ENCODE assay signal across 22 cellular contexts in genomic region chr6:106169517-106169916, GRCh38.
"Had no signal": no experiment of that assay in that cellular context is flagged by ENCODE, and none has a peak within 500 bp of the region (broad histone marks: within the 10 kb centered on the region; RNA-seq: fewer than 3 reads in every experiment).

No MANE protein-coding gene starts in this region.

- H3K4me2 ChIP-seq: neural progenitor cell had no signal

- H3K27me3 Mint-ChIP-seq: memory B cell had no signal

- H3K4me3 Mint-ChIP-seq: memory B cell, nephron, neural progenitor cell had no signal

- H3K27ac ChIP-seq: neural progenitor cell, parathyroid adenoma, right lobe of liver, thoracic aorta, tibial nerve, upper lobe of left lung had no signal

- H3K9me3 ChIP-seq: right lobe of liver, thoracic aorta, tibial nerve, upper lobe of left lung had no signal

- H3K36me3 Mint-ChIP-seq: neural progenitor cell had no signal

- DNase-seq: effector CD4-positive, alpha-beta T cell; head of caudate nucleus; right lobe of liver; small intestine; stimulated activated CD4-positive, alpha-beta T cell treated with anti-CD3 and anti-CD28 coated beads, Interleukin-15, amount 100 ng/mL, for 24 hours; stimulated activated CD4-positive, alpha-beta T cell treated with anti-CD3 and anti-CD28 coated beads, Interleukin-2, amount 100 ng/mL, for 48 hours; stimulated activated CD8-positive, alpha-beta memory T cell treated with anti-CD3 and anti-CD28 coated beads, Interleukin-4, amount 100 ng/mL, for 48 hours; stimulated activated naive CD4-positive, alpha-beta T cell treated with Interleukin-2 at 50 U/mL for 16 hours; upper lobe of left lung had no signal

- ATAC-seq: right lobe of liver had no signal

- H3K27ac Mint-ChIP-seq: memory B cell, nephron, neural progenitor cell, progenitor cell of endocrine pancreas had no signal

- H3K79me2 ChIP-seq: parathyroid adenoma had no signal

- H3K36me3 ChIP-seq: neural progenitor cell, right lobe of liver, thoracic aorta, tibial nerve, upper lobe of left lung had no signal

- H3K9me3 Mint-ChIP-seq: nephron, neural progenitor cell had no signal

- H3K27me3 ChIP-seq: dorsolateral prefrontal cortex, neural progenitor cell, right lobe of liver, tibial nerve, upper lobe of left lung had no signal

- H3K9ac ChIP-seq: neural progenitor cell, parathyroid adenoma had no signal

- H3K4me1 ChIP-seq: parathyroid adenoma, right lobe of liver, tibial nerve had no signal

- H2AFZ ChIP-seq: neural progenitor cell, parathyroid adenoma had no signal

- H3K4me3 ChIP-seq: dorsolateral prefrontal cortex, lung, neural progenitor cell, right lobe of liver, thoracic aorta, tibial nerve, upper lobe of left lung had no signal

- FAIRE-seq: colon, frontal cortex, keratinocyte, small intestine, urothelium cell line had no signal
